8 cellular contexts compared by ENCODE assay signal in the genomic region with DNA sequence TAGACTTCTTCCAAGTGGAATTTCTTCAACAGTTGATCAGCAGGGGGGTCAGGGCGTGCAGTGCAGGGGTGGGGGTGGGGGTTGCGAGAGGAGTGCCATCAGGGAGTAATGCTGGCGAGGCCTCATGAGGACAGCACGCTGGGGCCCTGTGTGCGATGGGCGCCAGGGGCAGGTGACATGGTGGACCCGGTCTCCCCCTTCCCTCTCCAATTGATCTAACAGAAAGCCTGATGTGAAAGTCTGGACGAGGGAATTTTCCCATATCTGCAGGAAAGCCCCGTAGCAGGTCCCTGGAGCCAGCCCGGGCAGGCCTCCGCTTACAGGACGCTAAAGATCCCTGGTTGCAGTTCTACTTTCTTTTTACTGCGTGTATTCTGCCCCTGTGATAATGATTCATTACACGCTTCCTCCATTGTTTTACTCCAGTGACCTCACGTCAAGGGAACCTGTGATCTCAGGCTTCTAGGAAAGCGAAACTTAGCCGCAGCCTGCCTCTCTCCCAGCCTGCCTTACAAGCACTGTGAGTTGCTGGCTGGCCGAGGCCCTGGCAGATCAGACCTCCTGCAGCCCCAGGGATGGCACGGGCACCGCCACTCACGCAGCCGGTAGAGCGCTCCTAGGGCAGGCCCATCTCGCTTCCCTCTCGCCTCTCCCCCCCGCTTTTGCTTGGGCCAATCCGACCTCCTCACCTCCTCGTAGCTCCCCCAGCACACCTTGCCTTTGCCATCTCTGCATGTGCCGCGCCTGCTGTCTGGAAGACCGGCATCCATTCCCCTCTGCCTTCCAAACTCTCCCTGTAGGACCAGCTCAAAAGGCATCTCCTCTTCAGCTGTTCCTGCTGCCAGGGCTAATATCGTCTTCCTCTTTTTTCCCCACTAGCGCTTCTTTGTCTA. TPM values are rescaled to one million over a fixed set of nuclear protein-coding genes. Genes with fewer than 3 reads are reported as not detected.
A peak's percentile ranks its signal among the peaks of the same experiment; 100 is the strongest.
DNase-seq lines count a peak whose midpoint lies in the region; ATAC-seq and TF ChIP-seq lines count a peak whose summit lies in the region.

No MANE protein-coding gene starts in this region.

- ATAC-seq in GM18517 (IDR thresholded peaks at IDR 0.05; ENCODE audit: unreplicated experiment) (peak; percentile 90), HG02885 (IDR thresholded peaks at IDR 0.05; ENCODE audit: poor library complexity, unreplicated experiment) (peak; percentile 81)
- ATAC-seq in stimulated activated naive CD8-positive, alpha-beta T cell treated with anti-CD3 and anti-CD28 coated beads, Interleukin-15, Interleukin-2, amounts not matched to agents 100 U/mL and 50 U/mL, for 24 hours: peak; percentile 97

- peaks cover 39% of the 10 kb centered on the region for H3K4me1 Mint-ChIP-seq in nephron

- peaks cover 3% of the 10 kb centered on the region for H3K27me3 Mint-ChIP-seq in nephron (ENCODE audit: low read depth)

- no peak for TF ChIP-seq POLR2A in esophagus muscularis mucosa (IDR thresholded peaks at IDR 0.05; ENCODE audit: low read depth)

- H3K4me3 ChIP-seq in esophagus muscularis mucosa: peak overlapping the region; percentile 53 to 60 (median 56)

- peak overlapping the region; percentile 30 to 82 (median 37) for H3K27ac Mint-ChIP-seq in nephron

- peak overlapping the region; percentile 79 to 87 (median 82) for H3K27ac ChIP-seq in esophagus muscularis mucosa (replicated peaks in 1 of 4)

- no peaks in the 10 kb centered on the region for H3K27me3 ChIP-seq in esophagus muscularis mucosa

- H3K9me3 Mint-ChIP-seq in nephron: no peaks in the 10 kb centered on the region

- no peak for TF ChIP-seq EP300 in esophagus muscularis mucosa (IDR thresholded peaks at IDR 0.05)

- H3K4me3 Mint-ChIP-seq in nephron: peak overlapping the region; percentile 55 to 66 (median 56)

- peak; percentile 33 for DNase-seq in NCI-H69 (lab: John Stamatoyannopoulos, UW)
- peak; percentile 78 for DNase-seq in activated T-cell treated with anti-CD3 and anti-CD28 coated beads for 4 hours
- DNase-seq in esophagus muscularis mucosa (ENCODE audit: extremely low spot score): no peak
- DNase-seq in stimulated activated naive CD8-positive, alpha-beta T cell treated with anti-CD3 and anti-CD28 coated beads, Interleukin-15, Interleukin-2, amounts not matched to agents 100 U/mL and 50 U/mL, for 24 hours: peak; percentile 83
- no peak for DNase-seq in NCI-H345 treated with DMSO at 0.1 percent for 48 hours (lab: John Stamatoyannopoulos, UW; ENCODE audit: unreplicated experiment)

- TF ChIP-seq CTCF in esophagus muscularis mucosa (IDR thresholded peaks at IDR 0.05) (no peak), nephron (IDR thresholded peaks at IDR 0.05; ENCODE audit: unreplicated experiment in 3 of 3) (no peak)

- H3K4me1 ChIP-seq in esophagus muscularis mucosa: peaks cover 3 to 18% (median 15%) of the 10 kb centered on the region in 4 donors

- peaks cover 0 to 6% (median 0%) of the 10 kb centered on the region in 4 donors for H3K9me3 ChIP-seq in esophagus muscularis mucosa

- 17% methylated on average over 23 of the region's 33 CpGs for WGBS in esophagus muscularis mucosa

- H3K36me3 Mint-ChIP-seq in nephron (ENCODE audit: low read depth): no peaks in the 10 kb centered on the region

- H3K36me3 ChIP-seq in esophagus muscularis mucosa: no peaks in the 10 kb centered on the region

- intact Hi-C loops in esophagus muscularis mucosa (cut with DNase I): no loop called here

RNA-seq across cellular contexts. Expression of gene NEURL3, which starts 19.2 kb away (rescaled TPM):
- total RNA-seq in esophagus muscularis mucosa: not detected

RNA-seq across cellular contexts. Expression of gene ARID5A, which starts 50.6 kb away (rescaled TPM):
- total RNA-seq in esophagus muscularis mucosa: 100 to 1,000 TPM in 1 of 4 donors, 10 to 100 TPM in 3; 26.2 to 238 (median 70.7) TPM

Comparison
In these comparisons a context has a peak if more than half of its experiments do, and no peak if none do; other contexts are left out.
1. DNase-seq: peak in NCI-H69 (single experiment), activated T-cell treated with anti-CD3 and anti-CD28 coated beads for 4 hours (single experiment) and stimulated activated naive CD8-positive, alpha-beta T cell treated with anti-CD3 and anti-CD28 coated beads, Interleukin-15, Interleukin-2, amounts not matched to agents 100 U/mL and 50 U/mL, for 24 hours (single experiment); none in esophagus muscularis mucosa (single experiment) and NCI-H345 treated with DMSO at 0.1 percent for 48 hours (single experiment).
2. Peak in every context shown above with its lines, with median percentiles within 50 percentile points of each other: ATAC-seq.